ENCODE assay signal across 1 cellular context in the genomic region with DNA sequence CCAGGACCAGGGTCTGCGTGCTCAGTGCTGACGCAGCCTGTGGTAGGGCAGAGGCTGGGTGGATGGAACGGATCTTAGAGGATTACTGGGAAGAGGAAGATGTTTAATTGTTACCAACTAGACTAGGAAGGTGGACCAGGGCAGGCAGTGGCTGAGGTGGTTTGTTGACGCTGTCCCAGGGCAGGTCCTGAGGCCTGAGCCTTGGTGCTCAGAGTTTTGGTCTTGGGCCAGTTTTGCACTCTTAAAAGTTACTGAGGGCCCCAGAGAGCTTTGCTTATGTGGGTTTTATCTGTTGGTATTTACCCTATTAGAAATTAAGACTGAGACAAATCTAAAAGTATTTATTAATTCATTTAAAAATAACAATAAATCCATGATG.
TF ChIP-seq lines count a peak whose summit lies in the region.

No MANE protein-coding gene starts in this region.

TF ChIP-seq in K562, 482 proteins besides CTCF, POLR2A, EP300 and RAD21:
- no peak for TF ChIP-seq GABPA (tag; conservative IDR thresholded peaks at IDR 0.05; ENCODE audit: low read depth)
- TF ChIP-seq, protein P1, sequence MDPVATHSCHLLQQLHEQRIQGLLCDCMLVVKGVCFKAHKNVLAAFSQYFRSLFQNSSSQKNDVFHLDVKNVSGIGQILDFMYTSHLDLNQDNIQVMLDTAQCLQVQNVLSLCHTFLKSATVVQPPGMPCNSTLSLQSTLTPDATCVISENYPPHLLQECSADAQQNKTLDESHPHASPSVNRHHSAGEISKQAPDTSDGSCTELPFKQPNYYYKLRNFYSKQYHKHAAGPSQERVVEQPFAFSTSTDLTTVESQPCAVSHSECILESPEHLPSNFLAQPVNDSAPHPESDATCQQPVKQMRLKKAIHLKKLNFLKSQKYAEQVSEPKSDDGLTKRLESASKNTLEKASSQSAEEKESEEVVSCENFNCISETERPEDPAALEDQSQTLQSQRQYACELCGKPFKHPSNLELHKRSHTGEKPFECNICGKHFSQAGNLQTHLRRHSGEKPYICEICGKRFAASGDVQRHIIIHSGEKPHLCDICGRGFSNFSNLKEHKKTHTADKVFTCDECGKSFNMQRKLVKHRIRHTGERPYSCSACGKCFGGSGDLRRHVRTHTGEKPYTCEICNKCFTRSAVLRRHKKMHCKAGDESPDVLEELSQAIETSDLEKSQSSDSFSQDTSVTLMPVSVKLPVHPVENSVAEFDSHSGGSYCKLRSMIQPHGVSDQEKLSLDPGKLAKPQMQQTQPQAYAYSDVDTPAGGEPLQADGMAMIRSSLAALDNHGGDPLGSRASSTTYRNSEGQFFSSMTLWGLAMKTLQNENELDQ (CRISPR knock-in tag; IDR thresholded peaks at IDR 0.05; ENCODE audit: borderline replicate concordance), result no peak
